ENCODE assay signal across 16 cellular contexts in the genomic region with DNA sequence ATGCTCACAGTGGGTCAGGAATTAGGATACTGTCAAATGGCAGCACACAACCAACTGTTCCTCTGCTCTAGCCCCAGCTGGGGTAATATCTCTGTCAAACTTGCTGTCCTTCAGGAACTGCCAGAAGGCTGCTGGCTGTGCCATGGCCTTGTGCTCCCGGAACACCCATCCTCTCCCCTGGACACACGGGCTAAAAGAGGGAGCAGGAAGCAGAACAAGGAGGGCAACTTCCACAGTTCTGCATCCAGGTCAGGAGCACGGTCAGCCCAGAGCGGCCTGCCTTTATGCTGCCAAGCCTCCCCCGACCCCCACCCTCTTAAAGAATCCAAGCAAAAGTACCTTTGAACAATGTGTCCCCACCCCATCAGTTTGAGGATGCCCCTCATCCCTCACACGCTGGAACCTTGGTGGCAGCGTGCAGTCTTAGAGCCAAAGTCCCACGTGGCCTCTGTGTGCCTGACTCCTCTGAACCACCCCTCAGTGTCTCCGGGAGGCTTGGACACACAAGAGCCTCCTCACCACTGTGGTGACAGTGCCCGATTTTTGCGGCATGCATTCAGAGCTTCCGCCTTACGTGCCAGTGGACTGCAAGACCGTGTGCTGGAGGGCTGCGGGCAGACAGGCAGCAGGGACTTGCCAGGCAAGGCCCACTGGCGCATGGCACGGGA.
DNase-seq lines count a peak whose midpoint lies in the region; ATAC-seq and TF ChIP-seq lines count a peak whose summit lies in the region.
"Had no signal": no experiment of that assay in that cellular context is flagged by ENCODE, and none has a peak within 500 bp of the region (broad histone marks: within the 10 kb centered on the region; RNA-seq: fewer than 3 reads in every experiment).

No MANE protein-coding gene starts in this region.

- no peaks in the 10 kb centered on the region for H3K4me1 ChIP-seq in RWPE2 (ENCODE audit: insufficient read depth, poor library complexity, severe bottlenecking)
- H3K4me1 ChIP-seq in smooth muscle cell (ENCODE audit: low read depth), result no peaks in the 10 kb centered on the region

- no peak overlapping the region for H3K4me3 ChIP-seq in RWPE2 (ENCODE audit: severe bottlenecking)
- H3K4me3 ChIP-seq in smooth muscle cell, result no peak overlapping the region
- H3K4me3 ChIP-seq: esophagus muscularis mucosa, heart left ventricle, thoracic aorta had no signal

- H3K9me3 Mint-ChIP-seq in activated CD8-positive, alpha-beta T cell treated with anti-CD3 and anti-CD28 coated beads, Interleukin-2, amount 10 ng/mL, durations not matched to agents 7 days and 5 days (ENCODE audit: insufficient read depth), result no peaks in the 10 kb centered on the region
- H3K9me3 Mint-ChIP-seq in activated CD8-positive, alpha-beta T cell treated with anti-CD3 and anti-CD28 coated beads for 36 hours, result no peaks in the 10 kb centered on the region

- POLR2A ChIA-PET in activated CD8-positive, alpha-beta T cell treated with anti-CD3 and anti-CD28 coated beads, Interleukin-2, amount 10 ng/mL, durations not matched to agents 7 days and 5 days (lab: Charles Lee), result no interaction called here
- POLR2A ChIA-PET in activated CD8-positive, alpha-beta T cell treated with anti-CD3 and anti-CD28 coated beads for 36 hours (lab: Charles Lee), result no interaction called here

- no peaks in the 10 kb centered on the region for H3K27me3 Mint-ChIP-seq in activated CD8-positive, alpha-beta T cell treated with anti-CD3 and anti-CD28 coated beads, Interleukin-2, amount 10 ng/mL, durations not matched to agents 7 days and 5 days (ENCODE audit: low read depth)
- H3K27me3 Mint-ChIP-seq in activated CD8-positive, alpha-beta T cell treated with anti-CD3 and anti-CD28 coated beads for 36 hours, result no peaks in the 10 kb centered on the region
- H3K27me3 Mint-ChIP-seq: CD4-positive, alpha-beta memory T cell had no signal

- WGBS in smooth muscle cell (ENCODE audit: low lambda C conversion rate), result 96% methylated on average over 17 of the region's 17 CpGs

- intact Hi-C loops in activated CD8-positive, alpha-beta T cell treated with anti-CD3 and anti-CD28 coated beads for 36 hours (cut with micrococcal nuclease), result no loop called here

- no peak for DNase-seq in activated CD8-positive, alpha-beta T cell treated with anti-CD3 and anti-CD28 coated beads, Interleukin-2, amount 10 ng/mL, durations not matched to agents 7 days and 5 days
- DNase-seq in activated CD8-positive, alpha-beta T cell treated with anti-CD3 and anti-CD28 coated beads for 36 hours, result no peak
- DNase-seq in RWPE2 (ENCODE audit: low spot score) (no peak), islet precursor cell (peak; percentile 49), smooth muscle cell (lab: John Stamatoyannopoulos, UW; ENCODE audit: unreplicated experiment) (no peak), ecto neural progenitor cell (ENCODE audit: low spot score) (no peak), NCI-H446 treated with DMSO at 0.1 percent for 48 hours (lab: John Stamatoyannopoulos, UW) (no peak), DMS153 treated with DMSO at 0.1 percent for 48 hours (lab: John Stamatoyannopoulos, UW; ENCODE audit: unreplicated experiment) (no peak)
- DNase-seq: activated CD8-positive, alpha-beta memory T cell treated with anti-CD3 and anti-CD28 coated beads, Interleukin-2, amount 50 U/mL, for 4 hours; CD4-positive, alpha-beta memory T cell; NCI-H187; NCI-H69; WERI-Rb-1 had no signal

- H3K4me2 ChIP-seq in smooth muscle cell, result no peak overlapping the region

- CTCF ChIA-PET in activated CD8-positive, alpha-beta T cell treated with anti-CD3 and anti-CD28 coated beads, Interleukin-2, amount 10 ng/mL, durations not matched to agents 7 days and 5 days (lab: Charles Lee), result no interaction called here
- CTCF ChIA-PET in activated CD8-positive, alpha-beta T cell treated with anti-CD3 and anti-CD28 coated beads for 36 hours (lab: Charles Lee), result no interaction called here

- H2AFZ ChIP-seq in smooth muscle cell (ENCODE audit: low read depth), result no peak overlapping the region

- H3F3A ChIP-seq in smooth muscle cell (ENCODE audit: low read depth), result peaks cover 9% of the 10 kb centered on the region

- peaks cover 30% of the 10 kb centered on the region for H3K4me1 Mint-ChIP-seq in activated CD8-positive, alpha-beta T cell treated with anti-CD3 and anti-CD28 coated beads, Interleukin-2, amount 10 ng/mL, durations not matched to agents 7 days and 5 days (ENCODE audit: low read depth)
- H3K4me1 Mint-ChIP-seq in activated CD8-positive, alpha-beta T cell treated with anti-CD3 and anti-CD28 coated beads for 36 hours (ENCODE audit: low read depth), result peaks cover 18% of the 10 kb centered on the region

- H3K27me3 ChIP-seq in RWPE2 (ENCODE audit: insufficient read depth, poor library complexity, severe bottlenecking) (no peaks in the 10 kb centered on the region), smooth muscle cell (ENCODE audit: low read depth) (no peaks in the 10 kb centered on the region)
- H3K27me3 ChIP-seq: esophagus muscularis mucosa, heart left ventricle had no signal

- peak overlapping the region; percentile 32 for H3K27ac Mint-ChIP-seq in activated CD8-positive, alpha-beta T cell treated with anti-CD3 and anti-CD28 coated beads, Interleukin-2, amount 10 ng/mL, durations not matched to agents 7 days and 5 days
- no peak overlapping the region for H3K27ac Mint-ChIP-seq in activated CD8-positive, alpha-beta T cell treated with anti-CD3 and anti-CD28 coated beads for 36 hours

- H3K9me3 ChIP-seq in RWPE2 (ENCODE audit: severe bottlenecking) (no peaks in the 10 kb centered on the region), smooth muscle cell (replicated peaks; ENCODE audit: low read depth) (no peaks in the 10 kb centered on the region)
- H3K9me3 ChIP-seq: esophagus muscularis mucosa, heart left ventricle, thoracic aorta had no signal

- peaks cover 30% of the 10 kb centered on the region for H3K36me3 Mint-ChIP-seq in activated CD8-positive, alpha-beta T cell treated with anti-CD3 and anti-CD28 coated beads, Interleukin-2, amount 10 ng/mL, durations not matched to agents 7 days and 5 days (ENCODE audit: low read depth)
- H3K36me3 Mint-ChIP-seq in activated CD8-positive, alpha-beta T cell treated with anti-CD3 and anti-CD28 coated beads for 36 hours (ENCODE audit: low read depth), result peaks cover 25% of the 10 kb centered on the region

- H3K27ac ChIP-seq in RWPE2 (ENCODE audit: poor library complexity, severe bottlenecking) (no peak overlapping the region), smooth muscle cell (ENCODE audit: low read depth) (peak overlapping the region; percentile 28)
- H3K27ac ChIP-seq: heart left ventricle, thoracic aorta, WERI-Rb-1 had no signal

- no peak for TF ChIP-seq CTCF in activated CD8-positive, alpha-beta T cell treated with anti-CD3 and anti-CD28 coated beads for 36 hours (IDR thresholded peaks at IDR 0.05)
- no peak for TF ChIP-seq CTCF in RWPE2 (IDR thresholded peaks at IDR 0.05; ENCODE audit: poor library complexity, severe bottlenecking)
- no peak for TF ChIP-seq CTCF in smooth muscle cell (IDR thresholded peaks at IDR 0.05; ENCODE audit: borderline replicate concordance, insufficient read depth, poor library complexity, severe bottlenecking)

- peaks cover 12% of the 10 kb centered on the region for H3K79me2 ChIP-seq in smooth muscle cell (ENCODE audit: low read depth)

- peaks cover 98% of the 10 kb centered on the region for H4K20me1 ChIP-seq in smooth muscle cell (ENCODE audit: low read depth)

- no peak overlapping the region for H3K4me3 Mint-ChIP-seq in activated CD8-positive, alpha-beta T cell treated with anti-CD3 and anti-CD28 coated beads, Interleukin-2, amount 10 ng/mL, durations not matched to agents 7 days and 5 days
- H3K4me3 Mint-ChIP-seq in activated CD8-positive, alpha-beta T cell treated with anti-CD3 and anti-CD28 coated beads for 36 hours, result no peak overlapping the region
- H3K4me3 Mint-ChIP-seq: CD4-positive, alpha-beta memory T cell had no signal

- H3K9ac ChIP-seq in smooth muscle cell (ENCODE audit: low read depth), result no peak overlapping the region

- peaks cover 67% of the 10 kb centered on the region for H3K36me3 ChIP-seq in RWPE2 (ENCODE audit: low read depth)
- peaks cover 6% of the 10 kb centered on the region for H3K36me3 ChIP-seq in smooth muscle cell (ENCODE audit: low read depth)

- no peak for ATAC-seq in activated CD8-positive, alpha-beta T cell treated with anti-CD3 and anti-CD28 coated beads, Interleukin-2, amount 10 ng/mL, durations not matched to agents 7 days and 5 days
- no peak for ATAC-seq in activated CD8-positive, alpha-beta T cell treated with anti-CD3 and anti-CD28 coated beads for 36 hours
- ATAC-seq in RWPE2 (ENCODE audit: low read depth), result 0 out of 3 replicates have a peak, but pooled peaks have one; percentile 4
- ATAC-seq: heart left ventricle had no signal
